32 cellular contexts compared by ENCODE assay signal in the genomic region with DNA sequence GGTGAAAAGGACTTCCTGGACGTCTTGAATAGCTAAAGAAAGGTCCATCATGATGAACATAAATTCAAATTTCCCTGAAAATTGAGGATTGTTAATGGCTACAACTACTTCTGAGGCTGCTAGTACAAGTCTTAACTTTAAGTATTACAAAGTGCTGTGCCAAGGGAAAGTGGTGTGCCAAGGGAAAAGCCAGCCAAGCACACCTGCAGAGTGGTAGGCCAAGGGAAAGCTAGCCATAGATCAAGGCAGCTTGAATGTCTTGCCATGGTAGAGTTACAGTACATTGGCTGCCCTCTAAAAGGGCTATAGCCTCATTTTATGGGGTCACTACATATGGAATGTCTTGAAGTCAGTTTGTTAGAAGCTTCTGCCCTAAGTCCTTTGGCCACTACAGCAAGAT.
"Had no signal": no experiment of that assay in that cellular context is flagged by ENCODE, and none has a peak within 500 bp of the region (broad histone marks: within the 10 kb centered on the region; RNA-seq: fewer than 3 reads in every experiment).

No MANE protein-coding gene starts in this region.

- H3K27ac ChIP-seq: ascending aorta, cardiac muscle cell, WERI-Rb-1 had no signal

- H3K36me3 ChIP-seq: ascending aorta, cardiac muscle cell, WERI-Rb-1 had no signal

- H3K4me1 ChIP-seq: ascending aorta had no signal

- DNase-seq: activated CD4-positive, alpha-beta memory T cell treated with anti-CD3 and anti-CD28 coated beads, Interleukin-2, amount 10 ng/mL, durations not matched to agents 7 days and 5 days; activated CD4-positive, alpha-beta T cell treated with anti-CD3 and anti-CD28 coated beads for 1 hour; activated CD4-positive, alpha-beta T cell treated with anti-CD3 and anti-CD28 coated beads for 36 hours; activated CD4-positive, alpha-beta T cell treated with anti-CD3 and anti-CD28 coated beads for 48 hours; activated CD4-positive, alpha-beta T cell treated with anti-CD3 and anti-CD28 coated beads, Interleukin-2, amount 10 ng/mL, durations not matched to agents 7 days and 5 days; activated CD4-positive, alpha-beta T cell treated with anti-CD3 and anti-CD28 coated beads, Interleukin-2, amount 50 U/mL, for 48 hours; activated CD4-positive, CD25-positive, alpha-beta regulatory T cell; activated CD8-positive, alpha-beta memory T cell treated with anti-CD3 and anti-CD28 coated beads for 24 hours; activated CD8-positive, alpha-beta memory T cell treated with anti-CD3 and anti-CD28 coated beads, Interleukin-2, amount 10 ng/mL, durations not matched to agents 7 days and 5 days; activated CD8-positive, alpha-beta memory T cell treated with anti-CD3 and anti-CD28 coated beads, Interleukin-2, amount 50 U/mL, for 48 hours; activated CD8-positive, alpha-beta T cell treated with anti-CD3 and anti-CD28 coated beads, Interleukin-2, amount 10 ng/mL, durations not matched to agents 7 days and 5 days; activated effector memory CD4-positive, alpha-beta T cell treated with Interleukin-2 at 50 U/mL for 16 hours; activated gamma-delta T cell; activated naive CD4-positive, alpha-beta T cell treated with anti-CD3 and anti-CD28 coated beads, Interleukin-2, amount 10 ng/mL, durations not matched to agents 7 days and 5 days; activated naive CD4-positive, alpha-beta T cell treated with Interleukin-2 at 50 U/mL for 16 hours; activated naive CD8-positive, alpha-beta T cell treated with anti-CD3 and anti-CD28 coated beads, Interleukin-2, amount 10 ng/mL, durations not matched to agents 7 days and 5 days; activated naive CD8-positive, alpha-beta T cell treated with anti-CD3 and anti-CD28 coated beads, Interleukin-2, amount 50 U/mL, for 24 hours; activated T-cell treated with anti-CD3 and anti-CD28 coated beads, Interleukin-2, amount 50 U/mL, for 24 hours; activated T-cell treated with anti-CD3 and anti-CD28 coated beads, Interleukin-2, amount 50 U/mL, for 48 hours; amygdala; anterior cingulate cortex; caudate nucleus; cerebellar nuclear complex; T-helper 1 cell; T-helper 2 cell; T-helper 9 cell; WERI-Rb-1 had no signal

- ATAC-seq: activated CD4-positive, alpha-beta T cell treated with anti-CD3 and anti-CD28 coated beads for 36 hours; activated CD4-positive, CD25-positive, alpha-beta regulatory T cell treated with anti-CD3 and anti-CD28 coated beads, Interleukin-2, amount 50 U/mL, for 24 hours; activated CD8-positive, alpha-beta memory T cell treated with anti-CD3 and anti-CD28 coated beads, Interleukin-2, amount 10 ng/mL, durations not matched to agents 7 days and 5 days; activated CD8-positive, alpha-beta T cell treated with anti-CD3 and anti-CD28 coated beads, Interleukin-2, amount 10 ng/mL, durations not matched to agents 7 days and 5 days; activated naive CD8-positive, alpha-beta T cell treated with anti-CD3 and anti-CD28 coated beads, Interleukin-2, amount 50 U/mL, for 24 hours; WTC11 had no signal

- H3K9me3 ChIP-seq: ascending aorta had no signal

- FAIRE-seq: bronchial epithelial cell had no signal

- H3K27me3 ChIP-seq: ascending aorta, cardiac muscle cell had no signal

- H3K4me3 ChIP-seq: ascending aorta, cardiac muscle cell had no signal
